Comparison of ENCODE assay signal across 16 cellular contexts in the genomic region with DNA sequence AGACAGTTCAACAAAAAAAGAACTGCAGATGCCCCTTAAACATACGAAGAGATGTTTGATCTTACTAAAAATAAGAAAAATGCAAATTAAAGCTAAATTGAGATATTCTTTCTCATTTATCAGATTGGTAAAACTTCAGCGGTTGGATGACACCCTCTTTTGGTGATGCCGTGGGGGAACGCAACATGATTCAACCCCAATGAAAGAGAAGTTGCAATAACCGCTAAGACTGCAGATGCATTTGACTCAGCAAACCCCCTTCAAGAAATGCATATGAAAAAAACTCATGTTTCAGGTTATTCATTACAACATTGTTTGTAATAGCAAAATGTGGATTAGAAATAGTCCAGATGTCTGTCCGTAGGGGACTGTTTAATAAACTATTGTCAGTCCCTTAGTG. TPM values are rescaled to one million over a fixed set of nuclear protein-coding genes. Genes with fewer than 3 reads are reported as not detected.
DNase-seq lines count a peak whose midpoint lies in the region; ATAC-seq, FAIRE-seq and TF ChIP-seq lines count a peak whose summit lies in the region.
"Had no signal": no experiment of that assay in that cellular context is flagged by ENCODE, and none has a peak within 500 bp of the region (broad histone marks: within the 10 kb centered on the region; RNA-seq: fewer than 3 reads in every experiment).

No MANE protein-coding gene starts in this region.

- FAIRE-seq in GM12891 (lab: Jason Lieb, UNC) = peak; percentile 70
- FAIRE-seq: frontal cortex, TTC549 had no signal

- H2AFZ ChIP-seq in hepatocyte = no peak overlapping the region

- peaks cover 0 to 14% (median 5%) of the 10 kb centered on the region in 11 experiments; a peak in 6 of 22 replicates for H3K9me3 ChIP-seq in BLaER1 treated with 17β-estradiol and CSF1 and Interleukin-3, amounts not matched to agents 10 nM and 100 nM (replicated peaks in 1 of 11)
- no peaks in the 10 kb centered on the region for H3K9me3 ChIP-seq in hepatocyte (ENCODE audit: low read depth)
- H3K9me3 ChIP-seq in breast epithelium = no peaks in the 10 kb centered on the region
- H3K9me3 ChIP-seq: HAP-1 had no signal

- H4K20me1 ChIP-seq in BLaER1 treated with 17β-estradiol and CSF1 and Interleukin-3, amounts not matched to agents 10 nM and 100 nM = peaks cover 5 to 43% (median 18%) of the 10 kb centered on the region in 11 experiments; a peak in 16 of 22 replicates
- no peaks in the 10 kb centered on the region for H4K20me1 ChIP-seq in hepatocyte (ENCODE audit: insufficient read depth, poor library complexity, severe bottlenecking)

- no peaks in the 10 kb centered on the region for H3K9me2 ChIP-seq in hepatocyte (replicated peaks; ENCODE audit: insufficient read depth)

- ATAC-seq in GM18870 (IDR thresholded peaks at IDR 0.05; ENCODE audit: unreplicated experiment) = no peak
- ATAC-seq in GM19397 (IDR thresholded peaks at IDR 0.05; ENCODE audit: unreplicated experiment) = no peak
- no peak for ATAC-seq in GM21367 (IDR thresholded peaks at IDR 0.05; ENCODE audit: unreplicated experiment)

- WGBS in hepatocyte (ENCODE audit: low lambda C conversion rate, missing lambda C conversion rate) = 93% methylated on average over 6 of the region's 6 CpGs

- peak overlapping the region in 6 of 11 experiments; percentile 78 to 86 (median 82); a peak in 8 of 22 replicates for H3K9ac ChIP-seq in BLaER1 treated with 17β-estradiol and CSF1 and Interleukin-3, amounts not matched to agents 10 nM and 100 nM

- H3K4me1 ChIP-seq in BLaER1 treated with 17β-estradiol and CSF1 and Interleukin-3, amounts not matched to agents 10 nM and 100 nM = peaks cover 40 to 78% (median 59%) of the 10 kb centered on the region in 10 experiments
- peaks cover 14% of the 10 kb centered on the region for H3K4me1 ChIP-seq in hepatocyte (ENCODE audit: insufficient read depth)
- no peaks in the 10 kb centered on the region for H3K4me1 ChIP-seq in breast epithelium

- peak overlapping the region in 10 of 11 experiments; percentile 75 to 93 (median 88); a peak in 16 of 22 replicates for H3K27ac ChIP-seq in BLaER1 treated with 17β-estradiol and CSF1 and Interleukin-3, amounts not matched to agents 10 nM and 100 nM
- H3K27ac ChIP-seq in hepatocyte (peak overlapping the region; percentile 88), breast epithelium (no peak overlapping the region)

- DNase-seq in GM12891 (ENCODE audit: insufficient read length, low spot score) (no peak), hepatocyte (ENCODE audit: low spot score) (no peak), breast epithelium (ENCODE audit: low spot score in 2 of 2) (no peak)
- DNase-seq in activated CD4-positive, alpha-beta T cell treated with anti-CD3 and anti-CD28 coated beads for 48 hours = peak; percentile 64
- DNase-seq: aorta; effector CD4-positive, alpha-beta T cell; IMR-90; NCI-H2107; nephron progenitor cell had no signal

- peak overlapping the region; percentile 61 to 88 (median 79); a peak in 17 of 20 replicates for H3K4me3 ChIP-seq in BLaER1 treated with 17β-estradiol and CSF1 and Interleukin-3, amounts not matched to agents 10 nM and 100 nM
- H3K4me3 ChIP-seq in hepatocyte (no peak overlapping the region), breast epithelium (no peak overlapping the region)
- H3K4me3 ChIP-seq: HAP-1 had no signal

- H3K79me2 ChIP-seq in hepatocyte = no peaks in the 10 kb centered on the region

- peak overlapping the region; percentile 82 to 99 (median 96) for H3K4me2 ChIP-seq in BLaER1 treated with 17β-estradiol and CSF1 and Interleukin-3, amounts not matched to agents 10 nM and 100 nM
- peak overlapping the region; percentile 4 for H3K4me2 ChIP-seq in hepatocyte

- TF ChIP-seq CTCF in hepatocyte (IDR thresholded peaks at IDR 0.05; ENCODE audit: poor library complexity) = no peak
- no peak for TF ChIP-seq CTCF in breast epithelium (IDR thresholded peaks at IDR 0.05)

- H3K36me3 ChIP-seq in BLaER1 treated with 17β-estradiol and CSF1 and Interleukin-3, amounts not matched to agents 10 nM and 100 nM = peaks cover 7 to 50% (median 39%) of the 10 kb centered on the region in 11 experiments; a peak in 21 of 22 replicates
- H3K36me3 ChIP-seq in hepatocyte (replicated peaks; ENCODE audit: insufficient read depth, low read depth) = no peaks in the 10 kb centered on the region
- no peaks in the 10 kb centered on the region for H3K36me3 ChIP-seq in breast epithelium
- H3K36me3 ChIP-seq: HAP-1 had no signal

- no peak for TF ChIP-seq POLR2A in GM12891 (IDR thresholded peaks at IDR 0.05; ENCODE audit: low read depth, low read length)
- no peak for TF ChIP-seq POLR2A in breast epithelium (IDR thresholded peaks at IDR 0.05)

- intact Hi-C loops in breast epithelium (cut with DNase I; ENCODE audit: low total_unique reads) = loop anchor here (5.0 to 10.0 kb wide), 2 partner anchors 40 to 303 kb away; no protein-coding TSS in a partner anchor

- H3K27me3 ChIP-seq in BLaER1 treated with 17β-estradiol and CSF1 and Interleukin-3, amounts not matched to agents 10 nM and 100 nM = no peaks in the 10 kb centered on the region
- H3K27me3 ChIP-seq in hepatocyte = no peaks in the 10 kb centered on the region
- H3K27me3 ChIP-seq in breast epithelium = no peaks in the 10 kb centered on the region

TF ChIP-seq in GM12891, 5 proteins besides CTCF, POLR2A, EP300 and RAD21:
- no peak for TF ChIP-seq POLR2AphosphoS5 (IDR thresholded peaks at IDR 0.05; ENCODE audit: low read depth, low read length)
- no peak for TF ChIP-seq POU2F2 (IDR thresholded peaks at IDR 0.05; ENCODE audit: low read depth, low read length)
- no peak for TF ChIP-seq PAX5 (IDR thresholded peaks at IDR 0.05; ENCODE audit: insufficient read depth, low read length, severe bottlenecking)
- TF ChIP-seq SPI1 (IDR thresholded peaks at IDR 0.05; ENCODE audit: low read depth, low read length) = no peak
- no peak for TF ChIP-seq TAF1 (IDR thresholded peaks at IDR 0.05; ENCODE audit: low read depth, low read length)

RNA-seq across cellular contexts. Expression of a gene that starts 3.6 kb away (rescaled TPM):
- polyA plus RNA-seq in GM12891 (2012; ENCODE audit: low read depth, missing spikeins) = 9.8 TPM
- total RNA-seq in hepatocyte (0.16 and 0.17 TPM in 2 replicates), breast epithelium (1 to 10 TPM; 2.7 to 7.9 (median 4.3) TPM)
- 0.04 TPM in 1 of 2 replicates, not detected in the other for polyA plus RNA-seq in hepatocyte
- total RNA-seq: IMR-90 had no signal
- polyA plus RNA-seq: IMR-90 had no signal

Comparison
In these comparisons a context has a peak if more than half of its experiments do, and no peak if none do; other contexts are left out.
1. H3K27ac ChIP-seq: peak in BLaER1 treated with 17β-estradiol and CSF1 and Interleukin-3, amounts not matched to agents 10 nM and 100 nM (10 of 11) and hepatocyte (single experiment); none in breast epithelium (0 of 2).
2. H3K4me3 ChIP-seq: peak in BLaER1 treated with 17β-estradiol and CSF1 and Interleukin-3, amounts not matched to agents 10 nM and 100 nM (10 of 10); none in hepatocyte (single experiment) and breast epithelium (0 of 3).